ENCODE assay signal across 26 cellular contexts in the genomic region with DNA sequence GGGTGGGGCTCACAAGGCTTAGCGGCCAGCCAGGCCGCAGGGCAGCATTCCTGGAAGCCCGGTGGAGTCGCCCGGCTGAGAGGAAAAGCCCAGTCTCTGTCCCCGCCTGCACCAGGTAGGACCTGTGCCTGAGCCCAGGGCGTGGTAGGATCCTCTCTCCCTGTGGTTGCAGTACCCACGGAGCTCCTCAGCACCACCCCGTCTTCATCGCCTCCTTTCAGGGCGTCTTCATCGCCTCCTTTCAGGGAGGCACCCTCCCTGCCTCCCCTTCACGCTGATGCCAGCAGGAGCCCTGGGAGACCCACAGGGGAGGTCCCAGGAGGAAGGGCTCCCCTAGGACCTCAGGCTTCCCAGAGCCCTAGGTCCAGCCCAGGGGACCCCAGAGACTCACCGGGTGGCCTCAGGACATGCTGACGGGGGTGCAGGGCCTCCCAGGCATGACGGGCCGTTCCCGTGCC. TPM values are rescaled to one million over a fixed set of nuclear protein-coding genes. Genes with fewer than 3 reads are reported as not detected.
DNase-seq lines count a peak whose midpoint lies in the region; ATAC-seq and TF ChIP-seq lines count a peak whose summit lies in the region.
"Had no signal": no experiment of that assay in that cellular context is flagged by ENCODE, and none has a peak within 500 bp of the region (broad histone marks: within the 10 kb centered on the region; RNA-seq: fewer than 3 reads in every experiment).

No MANE protein-coding gene starts in this region.

- H3K4me1 ChIP-seq in HCT116 (ENCODE audit: control insufficient read depth in 1 of 2, insufficient read depth in 2 of 2, low read length in 2 of 2) (peaks cover 0 to 5% of the 10 kb centered on the region in 2 experiments; a peak in 2 of 4 replicates), foreskin keratinocyte (peaks cover 7% of the 10 kb centered on the region), neural progenitor cell (peaks cover 43% of the 10 kb centered on the region)
- H3K4me1 ChIP-seq in naive thymus-derived CD4-positive, alpha-beta T cell (ENCODE audit: control insufficient read depth in 2 of 2, insufficient read depth in 2 of 2, low read length in 2 of 2) = no peaks in the 10 kb centered on the region
- H3K4me1 ChIP-seq: upper lobe of right lung had no signal

- DNase-seq in HCT116 (ENCODE audit: low read depth, low spot score) (no peak), SK-N-MC (ENCODE audit: low read depth, low spot score) (no peak), foreskin keratinocyte (no peak), neural progenitor cell (ENCODE audit: low spot score) (no peak), midbrain (lab: John Stamatoyannopoulos, UW) (no peak)
- DNase-seq in naive thymus-derived CD4-positive, alpha-beta T cell = no peak
- DNase-seq: activated CD4-positive, alpha-beta T cell treated with anti-CD3 and anti-CD28 coated beads for 4 hours; activated naive CD4-positive, alpha-beta T cell treated with anti-CD3 and anti-CD28 coated beads, Interleukin-2, amount 50 U/mL, for 16 hours; body of pancreas; DMS53; HFFc6; KBM-7; left ventricle myocardium inferior; MM.1S; NCI-H1417; NCI-H2029 treated with DMSO at 0.1 percent for 48 hours; NCI-H2227 treated with DMSO at 0.1 percent for 48 hours; T-helper 9 cell; upper lobe of right lung had no signal

- no peaks in the 10 kb centered on the region for H3K9me3 ChIP-seq in HCT116 (ENCODE audit: control insufficient read depth in 1 of 2, insufficient read depth in 1 of 2, low read depth in 1 of 2, low read length in 2 of 2)
- H3K9me3 ChIP-seq in SK-N-MC (ENCODE audit: low read depth, low read length) = no peaks in the 10 kb centered on the region
- no peaks in the 10 kb centered on the region for H3K9me3 ChIP-seq in neural progenitor cell (ENCODE audit: low read depth)
- no peaks in the 10 kb centered on the region for H3K9me3 ChIP-seq in naive thymus-derived CD4-positive, alpha-beta T cell (ENCODE audit: control insufficient read depth in 2 of 3, low read length in 3 of 3)
- H3K9me3 ChIP-seq: body of pancreas, left ventricle myocardium inferior, upper lobe of right lung had no signal

- no peak for TF ChIP-seq CTCF in HCT116 (IDR thresholded peaks at IDR 0.05 in 2 of 3, conservative IDR thresholded peaks at IDR 0.05 in 1 of 3; ENCODE audit: borderline replicate concordance in 1 of 3, insufficient read depth in 1 of 3, low read depth in 2 of 3, low read length in 2 of 3)
- TF ChIP-seq CTCF in foreskin keratinocyte (conservative IDR thresholded peaks at IDR 0.05) = no peak
- TF ChIP-seq CTCF in neural progenitor cell (IDR thresholded peaks at IDR 0.05) = no peak

- no peak for TF ChIP-seq POLR2A in HCT116 (IDR thresholded peaks at IDR 0.05; ENCODE audit: borderline replicate concordance, extremely low read depth, insufficient read depth, insufficient read length)

- peak overlapping the region; percentile 66 for H3K27ac Mint-ChIP-seq in neural progenitor cell
- H3K27ac Mint-ChIP-seq in naive thymus-derived CD4-positive, alpha-beta T cell = no peak overlapping the region
- H3K27ac Mint-ChIP-seq: activated T-helper 2 cell treated with anti-CD3 and anti-CD28 coated beads, Interferon-gamma antibody, Interleukin-2, Interleukin-4, amounts not matched to agents 10 μg/mL and 5 μg/mL and 100 μg/mL, durations not matched to agents 14 hours and 24 hours and 36 hours; HFFc6; natural killer cell treated with Interleukin-12 subunit alpha and Interleukin-12 subunit beta and Interleukin-15 and Interleukin-18, amount 100 ng/mL, for 72 hours; stimulated activated memory B cell treated with anti-CD40 and anti-IgM and Interleukin-4, amounts not matched to agents 10 μg/mL and 1 μg/mL and 100 μg/mL, for 72 hours had no signal

- intact Hi-C loops in HCT116 (cut with micrococcal nuclease) = no loop called here
- intact Hi-C loops in naive thymus-derived CD4-positive, alpha-beta T cell (cut with micrococcal nuclease) = no loop called here

- no peaks in the 10 kb centered on the region for H3K9me2 ChIP-seq in HCT116 (ENCODE audit: insufficient read depth)

- H2AFZ ChIP-seq in HCT116 (ENCODE audit: low read depth, low read length, poor library complexity, severe bottlenecking) (no peak overlapping the region), neural progenitor cell (replicated peaks) (no peak overlapping the region)

- H3K27me3 ChIP-seq in HCT116 (ENCODE audit: insufficient read depth, low read length) (no peaks in the 10 kb centered on the region), foreskin keratinocyte (peaks cover 6% of the 10 kb centered on the region), neural progenitor cell (no peaks in the 10 kb centered on the region)
- peaks cover 0 to 4% of the 10 kb centered on the region in 2 donors for H3K27me3 ChIP-seq in naive thymus-derived CD4-positive, alpha-beta T cell (ENCODE audit: control insufficient read depth in 2 of 2, insufficient read depth in 2 of 2, low read length in 2 of 2)
- H3K27me3 ChIP-seq: body of pancreas, upper lobe of right lung had no signal

- no peak overlapping the region for H3K4me3 Mint-ChIP-seq in neural progenitor cell
- H3K4me3 Mint-ChIP-seq in naive thymus-derived CD4-positive, alpha-beta T cell = no peak overlapping the region
- H3K4me3 Mint-ChIP-seq: HFFc6; natural killer cell treated with Interleukin-12 subunit alpha and Interleukin-12 subunit beta and Interleukin-15 and Interleukin-18, amount 100 ng/mL, for 72 hours; stimulated activated memory B cell treated with anti-CD40 and anti-IgM and Interleukin-4, amounts not matched to agents 10 μg/mL and 1 μg/mL and 100 μg/mL, for 72 hours had no signal

- H3K4me3 ChIP-seq in HCT116 (replicated peaks in 1 of 2; ENCODE audit: low read depth in 1 of 2, low read length in 2 of 2) (no peak overlapping the region), SK-N-MC (no peak overlapping the region), neural progenitor cell (no peak overlapping the region)
- no peak overlapping the region for H3K4me3 ChIP-seq in naive thymus-derived CD4-positive, alpha-beta T cell (ENCODE audit: low read length)
- H3K4me3 ChIP-seq: body of pancreas, left ventricle myocardium inferior, skin epidermis, upper lobe of right lung had no signal

- H3K9ac ChIP-seq in HCT116 (ENCODE audit: low read length) (no peak overlapping the region), SK-N-MC (ENCODE audit: insufficient read length) (peak overlapping the region; percentile 19), neural progenitor cell (no peak overlapping the region)

- H3K4me1 Mint-ChIP-seq in neural progenitor cell = peaks cover 39% of the 10 kb centered on the region
- peaks cover 0 to 17% (median 0%) of the 10 kb centered on the region in 7 donors for H3K4me1 Mint-ChIP-seq in naive thymus-derived CD4-positive, alpha-beta T cell

- peak; percentile 33 for ATAC-seq in HCT116
- ATAC-seq in foreskin keratinocyte = peak; percentile 27
- no peak for ATAC-seq in GM18907 (IDR thresholded peaks at IDR 0.05; ENCODE audit: unreplicated experiment)
- no peak for ATAC-seq in naive thymus-derived CD4-positive, alpha-beta T cell
- ATAC-seq in GM21528 (IDR thresholded peaks at IDR 0.05; ENCODE audit: low FRiP score, unreplicated experiment) = no peak
- ATAC-seq: body of pancreas; natural killer cell treated with Interleukin-12 subunit alpha and Interleukin-12 subunit beta and Interleukin-15 and Interleukin-18, amount 100 ng/mL, for 72 hours; stimulated activated memory B cell treated with anti-CD40 and anti-IgM and Interleukin-4, amounts not matched to agents 10 μg/mL and 1 μg/mL and 100 μg/mL, for 72 hours; upper lobe of right lung had no signal

- peaks cover 25% of the 10 kb centered on the region for H3K27me3 Mint-ChIP-seq in neural progenitor cell (ENCODE audit: insufficient read depth, low read depth)
- peaks cover 8 to 28% (median 18%) of the 10 kb centered on the region in 5 donors for H3K27me3 Mint-ChIP-seq in naive thymus-derived CD4-positive, alpha-beta T cell
- H3K27me3 Mint-ChIP-seq: natural killer cell treated with Interleukin-12 subunit alpha and Interleukin-12 subunit beta and Interleukin-15 and Interleukin-18, amount 100 ng/mL, for 72 hours had no signal

- H4K20me1 ChIP-seq in HCT116 (ENCODE audit: insufficient read depth) (no peaks in the 10 kb centered on the region), neural progenitor cell (ENCODE audit: low read depth) (no peaks in the 10 kb centered on the region)

- RAD21 ChIA-PET in HCT116 (lab: Charles Lee; ENCODE audit: low non-redundant PET in 1 of 2, low total read pairs in 2 of 2, uncharacterized antibody in 2 of 2, unreplicated experiment in 2 of 2) = no interaction called here

- H3K36me3 ChIP-seq in HCT116 (ENCODE audit: control insufficient read depth in 1 of 2, insufficient read depth in 2 of 2, low read length in 2 of 2) (no peaks in the 10 kb centered on the region), SK-N-MC (ENCODE audit: insufficient read depth, low read length) (no peaks in the 10 kb centered on the region), neural progenitor cell (no peaks in the 10 kb centered on the region)
- H3K36me3 ChIP-seq in naive thymus-derived CD4-positive, alpha-beta T cell (ENCODE audit: control insufficient read depth in 2 of 3, insufficient read depth in 3 of 3, low read length in 3 of 3) = no peaks in the 10 kb centered on the region
- H3K36me3 ChIP-seq: left ventricle myocardium inferior, upper lobe of right lung had no signal

- H3K79me2 ChIP-seq in HCT116 (ENCODE audit: insufficient read depth, low read length) (no peaks in the 10 kb centered on the region), neural progenitor cell (ENCODE audit: low read depth) (no peaks in the 10 kb centered on the region)

- H3K9me3 Mint-ChIP-seq in neural progenitor cell = no peaks in the 10 kb centered on the region
- H3K9me3 Mint-ChIP-seq in naive thymus-derived CD4-positive, alpha-beta T cell = peaks cover 0 to 4% (median 0%) of the 10 kb centered on the region in 11 donors
- H3K9me3 Mint-ChIP-seq: activated T-helper 2 cell treated with anti-CD3 and anti-CD28 coated beads, Interferon-gamma antibody, Interleukin-2, Interleukin-4, amounts not matched to agents 10 μg/mL and 5 μg/mL and 100 μg/mL, durations not matched to agents 14 hours and 24 hours and 36 hours; natural killer cell treated with Interleukin-12 subunit alpha and Interleukin-12 subunit beta and Interleukin-15 and Interleukin-18, amount 100 ng/mL, for 72 hours had no signal

- H3K4me2 ChIP-seq in HCT116 (ENCODE audit: low read length) (no peak overlapping the region), neural progenitor cell (peak overlapping the region; percentile 12)

- CTCF ChIA-PET in HCT116 (lab: Charles Lee) = no interaction called here
- CTCF ChIA-PET in naive thymus-derived CD4-positive, alpha-beta T cell (lab: Charles Lee) = no interaction called here

- no peak overlapping the region for H3K27ac ChIP-seq in HCT116 (ENCODE audit: low read depth, low read length)
- H3K27ac ChIP-seq in SK-N-MC = no peak overlapping the region
- no peak overlapping the region for H3K27ac ChIP-seq in foreskin keratinocyte
- H3K27ac ChIP-seq in neural progenitor cell = no peak overlapping the region
- H3K27ac ChIP-seq in naive thymus-derived CD4-positive, alpha-beta T cell (ENCODE audit: low read depth, low read length) = no peak overlapping the region
- H3K27ac ChIP-seq: body of pancreas, left ventricle myocardium inferior, skin epidermis, upper lobe of right lung, VCaP had no signal

- no peak for TF ChIP-seq RAD21 in HCT116 (IDR thresholded peaks at IDR 0.05; ENCODE audit: low read depth)

- no TSS peak for BruUV-seq in HCT116 (replicated peaks; lab: Mats Ljungman, UMichigan)

- H3F3A ChIP-seq in neural progenitor cell (ENCODE audit: low read depth) = peaks cover 9% of the 10 kb centered on the region

- H3K36me3 Mint-ChIP-seq in neural progenitor cell = peaks cover 4% of the 10 kb centered on the region
- peaks cover 0 to 4% (median 0%) of the 10 kb centered on the region in 5 donors for H3K36me3 Mint-ChIP-seq in naive thymus-derived CD4-positive, alpha-beta T cell
- H3K36me3 Mint-ChIP-seq: natural killer cell treated with Interleukin-12 subunit alpha and Interleukin-12 subunit beta and Interleukin-15 and Interleukin-18, amount 100 ng/mL, for 72 hours; stimulated activated memory B cell treated with anti-CD40 and anti-IgM and Interleukin-4, amounts not matched to agents 10 μg/mL and 1 μg/mL and 100 μg/mL, for 72 hours had no signal

- POLR2A ChIA-PET in HCT116 (lab: Charles Lee) = no interaction called here
- POLR2A ChIA-PET in naive thymus-derived CD4-positive, alpha-beta T cell (lab: Charles Lee) = no interaction called here

RNA-seq across cellular contexts. Expression of gene NOTCH1, which starts 53.3 kb away (rescaled TPM):
- total RNA-seq in HCT116 (2021; ENCODE audit: unreplicated experiment) (36.2 TPM), foreskin keratinocyte (41.9 and 49.8 TPM in 2 replicates), neural progenitor cell (ENCODE audit: low replicate concordance) (11.7 and 32.4 TPM in 2 replicates)
- polyA plus RNA-seq in HCT116 (2012) = 14.8 and 21.3 TPM in 2 replicates
- 8.3 and 11.7 TPM in 2 replicates for polyA plus RNA-seq in foreskin keratinocyte
- total RNA-seq in naive thymus-derived CD4-positive, alpha-beta T cell = 10 to 100 TPM; 49.7 to 92.9 (median 58.0) TPM
- polyA plus RNA-seq in naive thymus-derived CD4-positive, alpha-beta T cell = 1 to 10 TPM; 1.9 to 7.1 TPM

Comparison
In these comparisons a context has a peak if more than half of its experiments do, and no peak if none do; other contexts are left out.
1. ATAC-seq: peak in HCT116 (single experiment) and foreskin keratinocyte (single experiment); none in GM18907 (single experiment), naive thymus-derived CD4-positive, alpha-beta T cell (single experiment) and GM21528 (single experiment).